Comparison of ENCODE assay signal across 10 cellular contexts in the genomic region with DNA sequence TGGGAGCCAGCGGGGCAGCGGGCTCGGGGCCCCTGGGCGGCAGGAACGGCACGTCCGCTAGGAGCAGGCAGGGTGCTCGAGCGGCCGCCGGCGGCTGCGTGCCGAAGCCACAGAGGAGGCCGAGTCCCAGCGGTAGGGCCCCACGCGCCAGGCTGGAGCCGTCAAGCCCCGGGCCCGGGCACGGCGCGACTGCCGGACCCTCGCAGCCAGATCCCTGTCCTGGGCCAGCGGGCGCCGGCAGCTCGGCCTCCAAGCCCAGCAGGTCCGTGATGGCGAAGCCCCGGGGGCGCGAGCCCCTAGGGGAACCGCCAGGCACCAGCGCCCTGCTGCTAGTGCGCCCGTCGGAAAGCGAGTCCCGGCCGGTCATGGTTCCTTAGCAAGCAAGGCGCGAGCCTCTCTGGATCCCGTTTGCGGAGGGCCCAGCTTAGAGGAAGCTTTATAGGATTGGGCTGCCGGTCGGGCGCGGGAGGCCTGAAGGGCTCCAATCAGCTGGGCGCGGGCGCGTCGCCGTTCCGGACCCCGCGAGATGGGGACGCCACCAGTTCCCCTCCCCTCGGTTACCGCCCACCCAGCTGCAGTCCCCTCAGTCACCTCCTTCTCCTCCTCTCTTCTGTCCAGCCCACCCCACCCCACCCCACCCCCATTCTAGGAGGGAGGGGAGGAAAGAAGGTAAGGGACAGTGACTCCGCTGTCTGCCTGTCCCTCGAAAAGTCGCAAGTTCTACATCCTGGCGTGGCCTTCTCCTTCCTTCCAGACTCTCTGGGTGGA. TPM values are rescaled to one million over a fixed set of nuclear protein-coding genes. Genes with fewer than 3 reads are reported as not detected.
DNase-seq lines count a peak whose midpoint lies in the region; ATAC-seq lines count a peak whose summit lies in the region.
"Had no signal": no experiment of that assay in that cellular context is flagged by ENCODE, and none has a peak within 500 bp of the region (broad histone marks: within the 10 kb centered on the region; RNA-seq: fewer than 3 reads in every experiment).

VSX1 (minus strand) TSS at position 412 of the 768 bp plus-strand sequence; CDS start at position 367, 45 bp downstream.

- CTCF ChIA-PET in CD4-positive, alpha-beta memory T cell (lab: Charles Lee; ENCODE audit: partially characterized antibody): interaction anchor here (1.2 kb wide), 1 partner anchor 97 kb away, joined by 3 read pairs; no protein-coding TSS in a partner anchor
- CTCF ChIA-PET in CD8-positive, alpha-beta memory T cell (lab: Charles Lee): no interaction called here

- H3K27me3 Mint-ChIP-seq in CD4-positive, alpha-beta memory T cell: peaks cover 47 to 64% of the 10 kb centered on the region in 2 donors
- peaks cover 93% of the 10 kb centered on the region for H3K27me3 Mint-ChIP-seq in central memory CD8-positive, alpha-beta T cell
- H3K27me3 Mint-ChIP-seq in naive thymus-derived CD8-positive, alpha-beta T cell: peaks cover 45 to 90% (median 70%) of the 10 kb centered on the region in 5 donors
- peaks cover 71 to 84% of the 10 kb centered on the region in 2 donors for H3K27me3 Mint-ChIP-seq in CD8-positive, alpha-beta memory T cell

- no peak for ATAC-seq in central memory CD8-positive, alpha-beta T cell (replicated peaks; ENCODE audit: extremely low read depth, poor library complexity, severe bottlenecking)
- ATAC-seq in naive thymus-derived CD8-positive, alpha-beta T cell: no peak
- no peak for ATAC-seq in HG03175 (IDR thresholded peaks at IDR 0.05; ENCODE audit: unreplicated experiment)

- no peak within 1 kb of the TSS for H3K4me2 ChIP-seq in GM23248 (ENCODE audit: unreplicated experiment)

- H3K27me3 ChIP-seq in CD4-positive, alpha-beta memory T cell (ENCODE audit: insufficient read depth, low read length): peaks cover 52% of the 10 kb centered on the region
- peaks cover 93% of the 10 kb centered on the region for H3K27me3 ChIP-seq in GM23248 (replicated peaks; ENCODE audit: insufficient read depth)
- H3K27me3 ChIP-seq in CD8-positive, alpha-beta memory T cell (ENCODE audit: insufficient read depth, low read length, poor library complexity, severe bottlenecking): peaks cover 62% of the 10 kb centered on the region

- intact Hi-C loops in CD4-positive, alpha-beta memory T cell (cut with micrococcal nuclease): no loop called here

- H3K9me2 ChIP-seq in GM23248 (ENCODE audit: insufficient read depth): no peaks in the 10 kb centered on the region

- peak; percentile 9 for DNase-seq in AG08396 (ENCODE audit: low spot score)
- DNase-seq in CD4-positive, alpha-beta memory T cell: no peak
- peak in 1 of 2 donors; percentile 10 for DNase-seq in central memory CD8-positive, alpha-beta T cell (ENCODE audit: low spot score in 2 of 2)
- no peak for DNase-seq in naive thymus-derived CD8-positive, alpha-beta T cell
- DNase-seq in GM23248: no peak
- DNase-seq in CD8-positive, alpha-beta memory T cell: no peak
- no peak for DNase-seq in AML-193 (lab: John Stamatoyannopoulos, UW)
- DNase-seq: sigmoid colon had no signal

- peak within 1 kb of the TSS in 7 of 8 donors; percentile 22 to 75 (median 41) for H3K4me3 Mint-ChIP-seq in CD4-positive, alpha-beta memory T cell
- peak within 1 kb of the TSS; percentile 32 for H3K4me3 Mint-ChIP-seq in central memory CD8-positive, alpha-beta T cell
- H3K4me3 Mint-ChIP-seq in naive thymus-derived CD8-positive, alpha-beta T cell: peak within 1 kb of the TSS in 8 of 10 donors; percentile 15 to 72 (median 52)
- H3K4me3 Mint-ChIP-seq in CD8-positive, alpha-beta memory T cell: peak within 1 kb of the TSS in 3 of 7 donors; percentile 2 to 37 (median 35)

- H4K20me1 ChIP-seq in GM23248 (ENCODE audit: insufficient read depth): no peaks in the 10 kb centered on the region

- H3K4me3 ChIP-seq in CD4-positive, alpha-beta memory T cell (ENCODE audit: low read length in 2 of 2): no peak within 1 kb of the TSS
- H3K4me3 ChIP-seq in GM23248: no peak within 1 kb of the TSS
- H3K4me3 ChIP-seq in CD8-positive, alpha-beta memory T cell (ENCODE audit: low read length): no peak within 1 kb of the TSS
- H3K4me3 ChIP-seq: sigmoid colon had no signal

- no peak within 1 kb of the TSS for H2AFZ ChIP-seq in GM23248

- POLR2A ChIA-PET in CD4-positive, alpha-beta memory T cell (lab: Charles Lee; ENCODE audit: partially characterized antibody): interaction anchor here (0.9 kb wide), 1 partner anchor 9 kb away, joined by 4 read pairs; no protein-coding TSS in a partner anchor
- POLR2A ChIA-PET in naive thymus-derived CD8-positive, alpha-beta T cell (lab: Charles Lee): no interaction called here
- POLR2A ChIA-PET in CD8-positive, alpha-beta memory T cell (lab: Charles Lee): no interaction called here

- no peaks in the 10 kb centered on the region for H3K79me2 ChIP-seq in GM23248 (ENCODE audit: insufficient read depth)

- no peaks in the 10 kb centered on the region for H3K9me3 ChIP-seq in CD4-positive, alpha-beta memory T cell (ENCODE audit: control insufficient read depth in 1 of 2, low read length in 2 of 2)
- no peaks in the 10 kb centered on the region for H3K9me3 ChIP-seq in GM23248 (ENCODE audit: low read depth)
- no peaks in the 10 kb centered on the region for H3K9me3 ChIP-seq in CD8-positive, alpha-beta memory T cell (ENCODE audit: low read length)
- H3K9me3 ChIP-seq: sigmoid colon had no signal

- no peak within 1 kb of the TSS for H3K9ac ChIP-seq in GM23248

- H3K27ac Mint-ChIP-seq in CD4-positive, alpha-beta memory T cell: peak within 1 kb of the TSS in 2 of 7 donors; percentile 13 to 64
- no peak within 1 kb of the TSS for H3K27ac Mint-ChIP-seq in central memory CD8-positive, alpha-beta T cell (ENCODE audit: low read depth)
- H3K27ac Mint-ChIP-seq in naive thymus-derived CD8-positive, alpha-beta T cell: peak within 1 kb of the TSS in 1 of 10 donors; percentile 5
- H3K27ac Mint-ChIP-seq in CD8-positive, alpha-beta memory T cell: peak within 1 kb of the TSS in 1 of 8 donors; percentile 39

- in situ Hi-C loops in GM23248 (cut with MboI): no loop called here

- H3K27ac ChIP-seq in CD4-positive, alpha-beta memory T cell (ENCODE audit: low read depth, low read length): no peak within 1 kb of the TSS
- no peak within 1 kb of the TSS for H3K27ac ChIP-seq in GM23248
- no peak within 1 kb of the TSS for H3K27ac ChIP-seq in CD8-positive, alpha-beta memory T cell (ENCODE audit: low read depth, low read length)
- H3K27ac ChIP-seq: sigmoid colon had no signal

- no peaks in the 10 kb centered on the region for H3K36me3 ChIP-seq in CD4-positive, alpha-beta memory T cell (ENCODE audit: insufficient read depth, low read length)
- no peaks in the 10 kb centered on the region for H3K36me3 ChIP-seq in GM23248 (ENCODE audit: low read depth)
- no peaks in the 10 kb centered on the region for H3K36me3 ChIP-seq in CD8-positive, alpha-beta memory T cell (ENCODE audit: insufficient read depth, low read length)
- H3K36me3 ChIP-seq: sigmoid colon had no signal

- H3K9me3 Mint-ChIP-seq in CD4-positive, alpha-beta memory T cell: peaks cover 0 to 5% (median 0%) of the 10 kb centered on the region in 8 donors
- H3K9me3 Mint-ChIP-seq in central memory CD8-positive, alpha-beta T cell: no peaks in the 10 kb centered on the region
- peaks cover 0 to 4% (median 0%) of the 10 kb centered on the region in 9 donors for H3K9me3 Mint-ChIP-seq in naive thymus-derived CD8-positive, alpha-beta T cell
- H3K9me3 Mint-ChIP-seq in CD8-positive, alpha-beta memory T cell: peaks cover 0 to 1% (median 0%) of the 10 kb centered on the region in 5 donors

- H3K36me3 Mint-ChIP-seq in CD4-positive, alpha-beta memory T cell: peaks cover 2 to 3% of the 10 kb centered on the region in 2 donors
- H3K36me3 Mint-ChIP-seq in central memory CD8-positive, alpha-beta T cell (ENCODE audit: insufficient read depth): peaks cover 6% of the 10 kb centered on the region
- peaks cover 0 to 5% (median 4%) of the 10 kb centered on the region in 3 donors for H3K36me3 Mint-ChIP-seq in naive thymus-derived CD8-positive, alpha-beta T cell
- H3K36me3 Mint-ChIP-seq in CD8-positive, alpha-beta memory T cell: no peaks in the 10 kb centered on the region

- H3K4me1 ChIP-seq in CD4-positive, alpha-beta memory T cell (ENCODE audit: insufficient read depth, low read length): peaks cover 32% of the 10 kb centered on the region
- H3K4me1 ChIP-seq in GM23248 (ENCODE audit: insufficient read depth): peaks cover 8% of the 10 kb centered on the region; the same call in 1 of the 2 replicates
- H3K4me1 ChIP-seq in CD8-positive, alpha-beta memory T cell (ENCODE audit: insufficient read depth, low read length): peaks cover 21% of the 10 kb centered on the region

- H3K4me1 Mint-ChIP-seq in CD4-positive, alpha-beta memory T cell: peaks cover 6 to 43% (median 26%) of the 10 kb centered on the region in 4 donors
- peaks cover 22% of the 10 kb centered on the region for H3K4me1 Mint-ChIP-seq in central memory CD8-positive, alpha-beta T cell
- peaks cover 12 to 48% (median 32%) of the 10 kb centered on the region in 4 donors for H3K4me1 Mint-ChIP-seq in naive thymus-derived CD8-positive, alpha-beta T cell
- H3K4me1 Mint-ChIP-seq in CD8-positive, alpha-beta memory T cell: peaks cover 18 to 48% (median 27%) of the 10 kb centered on the region in 3 donors

- 10 to 18% methylated on average over 43 to 49 of the region's 67 CpGs for WGBS in GM23248 (ENCODE audit: low coverage in 1 of 2, low lambda C conversion rate in 2 of 2, missing lambda C conversion rate in 2 of 2), 2 experiments

- no peaks in the 10 kb centered on the region for H3F3A ChIP-seq in GM23248 (ENCODE audit: insufficient read depth)

RNA-seq across cellular contexts. Expression of gene VSX1, which starts in this region (rescaled TPM):
- not detected for total RNA-seq in CD4-positive, alpha-beta memory T cell
- not detected for polyA plus RNA-seq in CD4-positive, alpha-beta memory T cell
- total RNA-seq in naive thymus-derived CD8-positive, alpha-beta T cell: not detected
- polyA plus RNA-seq in naive thymus-derived CD8-positive, alpha-beta T cell: not detected
- total RNA-seq in GM23248 (2014; rRNA removed; shearing (Covaris generic)): not detected in 2 replicates
- polyA plus RNA-seq in GM23248 (2016; fragmentation: Nextera tagmentation; extraction: Ambion mirVana): not detected in 2 replicates
- not detected for total RNA-seq in CD8-positive, alpha-beta memory T cell
- not detected for polyA plus RNA-seq in CD8-positive, alpha-beta memory T cell
- total RNA-seq: sigmoid colon, subcutaneous adipose tissue had no signal
